ENCODE assay signal across 1 cellular context in the genomic region with DNA sequence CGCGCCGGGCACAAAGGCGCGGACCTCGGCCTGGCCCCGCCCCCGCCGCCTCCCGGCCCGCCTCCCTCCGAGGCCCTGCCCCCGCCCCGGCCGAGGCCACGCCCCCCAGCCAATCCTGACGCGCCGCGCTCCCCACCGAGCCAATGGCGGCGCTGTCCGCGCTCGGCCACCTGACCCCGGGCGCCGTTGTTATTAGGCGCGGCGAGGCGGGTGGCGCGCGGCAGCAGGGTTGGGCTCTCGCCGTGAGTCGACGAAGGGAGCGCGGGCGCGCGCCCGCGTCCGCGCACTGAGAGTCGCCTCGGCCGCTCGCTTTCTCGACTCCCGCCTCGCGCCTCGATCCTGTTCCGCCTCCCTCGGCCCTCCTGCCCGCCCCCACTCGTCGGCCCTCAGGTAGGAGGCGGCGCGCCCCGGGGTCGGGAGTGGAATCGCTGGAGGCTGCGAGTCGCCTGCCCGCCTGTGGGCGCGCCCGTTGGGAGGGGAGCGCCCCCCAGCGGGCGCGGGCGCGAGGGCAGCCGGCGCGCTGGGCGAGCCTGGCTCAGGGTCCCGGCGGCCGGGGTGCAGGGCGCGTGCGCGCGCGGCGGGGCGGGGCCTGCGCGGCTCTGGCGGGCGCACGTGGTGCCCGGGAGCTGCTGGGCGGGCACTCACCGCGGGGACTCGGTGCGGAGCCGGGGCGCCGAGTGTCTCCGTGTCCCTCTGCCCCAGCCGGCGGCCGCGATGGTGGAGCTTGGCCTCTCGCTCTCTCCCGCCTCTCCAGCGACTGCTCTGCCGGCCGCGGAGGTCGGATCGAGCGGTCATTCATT.
A peak's percentile ranks its signal among the peaks of the same experiment; 100 is the strongest.
TF ChIP-seq lines count a peak whose summit lies in the region.

No MANE protein-coding gene starts in this region.

TF ChIP-seq in K562, 482 proteins besides CTCF, POLR2A, EP300 and RAD21 (continued from another document and continues in another):
- TF ChIP-seq PBX2 (CRISPR knock-in tag; IDR thresholded peaks at IDR 0.05; ENCODE audit: low read depth) (no peak), PBX2 (tag; conservative IDR thresholded peaks at IDR 0.05; ENCODE audit: low read depth) (no peak), BACH1 (tag; IDR thresholded peaks at IDR 0.05) (no peak), HDAC2 (IDR thresholded peaks at IDR 0.05) (no peak), ZNF707 (CRISPR knock-in tag; conservative IDR thresholded peaks at IDR 0.05) (no peak), KLF1 (tag; IDR thresholded peaks at IDR 0.05) (no peak), SP1 (CRISPR knock-in tag; IDR thresholded peaks at IDR 0.05) (no peak), MXI1 (IDR thresholded peaks at IDR 0.05; ENCODE audit: low read depth, low read length) (no peak), ZNF785 (CRISPR knock-in tag; IDR thresholded peaks at IDR 0.05) (no peak), BCLAF1 (IDR thresholded peaks at IDR 0.05; ENCODE audit: borderline replicate concordance in 1 of 2, control insufficient read depth in 1 of 2, low read depth in 2 of 2, low read length in 1 of 2) (no peak), SNAPC5 (CRISPR knock-in tag; IDR thresholded peaks at IDR 0.05) (no peak), TRIM24 (IDR thresholded peaks at IDR 0.05) (no peak), ZNF766 (CRISPR knock-in tag; conservative IDR thresholded peaks at IDR 0.05) (peak; percentile 71; the same call in 1 of the 2 replicates), ELK1 (CRISPR knock-in tag; IDR thresholded peaks at IDR 0.05) (no peak)
- TF ChIP-seq, protein P1, sequence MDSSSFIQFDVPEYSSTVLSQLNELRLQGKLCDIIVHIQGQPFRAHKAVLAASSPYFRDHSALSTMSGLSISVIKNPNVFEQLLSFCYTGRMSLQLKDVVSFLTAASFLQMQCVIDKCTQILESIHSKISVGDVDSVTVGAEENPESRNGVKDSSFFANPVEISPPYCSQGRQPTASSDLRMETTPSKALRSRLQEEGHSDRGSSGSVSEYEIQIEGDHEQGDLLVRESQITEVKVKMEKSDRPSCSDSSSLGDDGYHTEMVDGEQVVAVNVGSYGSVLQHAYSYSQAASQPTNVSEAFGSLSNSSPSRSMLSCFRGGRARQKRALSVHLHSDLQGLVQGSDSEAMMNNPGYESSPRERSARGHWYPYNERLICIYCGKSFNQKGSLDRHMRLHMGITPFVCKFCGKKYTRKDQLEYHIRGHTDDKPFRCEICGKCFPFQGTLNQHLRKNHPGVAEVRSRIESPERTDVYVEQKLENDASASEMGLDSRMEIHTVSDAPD (CRISPR knock-in tag; IDR thresholded peaks at IDR 0.05), result no peak
- TF ChIP-seq, protein P2, sequence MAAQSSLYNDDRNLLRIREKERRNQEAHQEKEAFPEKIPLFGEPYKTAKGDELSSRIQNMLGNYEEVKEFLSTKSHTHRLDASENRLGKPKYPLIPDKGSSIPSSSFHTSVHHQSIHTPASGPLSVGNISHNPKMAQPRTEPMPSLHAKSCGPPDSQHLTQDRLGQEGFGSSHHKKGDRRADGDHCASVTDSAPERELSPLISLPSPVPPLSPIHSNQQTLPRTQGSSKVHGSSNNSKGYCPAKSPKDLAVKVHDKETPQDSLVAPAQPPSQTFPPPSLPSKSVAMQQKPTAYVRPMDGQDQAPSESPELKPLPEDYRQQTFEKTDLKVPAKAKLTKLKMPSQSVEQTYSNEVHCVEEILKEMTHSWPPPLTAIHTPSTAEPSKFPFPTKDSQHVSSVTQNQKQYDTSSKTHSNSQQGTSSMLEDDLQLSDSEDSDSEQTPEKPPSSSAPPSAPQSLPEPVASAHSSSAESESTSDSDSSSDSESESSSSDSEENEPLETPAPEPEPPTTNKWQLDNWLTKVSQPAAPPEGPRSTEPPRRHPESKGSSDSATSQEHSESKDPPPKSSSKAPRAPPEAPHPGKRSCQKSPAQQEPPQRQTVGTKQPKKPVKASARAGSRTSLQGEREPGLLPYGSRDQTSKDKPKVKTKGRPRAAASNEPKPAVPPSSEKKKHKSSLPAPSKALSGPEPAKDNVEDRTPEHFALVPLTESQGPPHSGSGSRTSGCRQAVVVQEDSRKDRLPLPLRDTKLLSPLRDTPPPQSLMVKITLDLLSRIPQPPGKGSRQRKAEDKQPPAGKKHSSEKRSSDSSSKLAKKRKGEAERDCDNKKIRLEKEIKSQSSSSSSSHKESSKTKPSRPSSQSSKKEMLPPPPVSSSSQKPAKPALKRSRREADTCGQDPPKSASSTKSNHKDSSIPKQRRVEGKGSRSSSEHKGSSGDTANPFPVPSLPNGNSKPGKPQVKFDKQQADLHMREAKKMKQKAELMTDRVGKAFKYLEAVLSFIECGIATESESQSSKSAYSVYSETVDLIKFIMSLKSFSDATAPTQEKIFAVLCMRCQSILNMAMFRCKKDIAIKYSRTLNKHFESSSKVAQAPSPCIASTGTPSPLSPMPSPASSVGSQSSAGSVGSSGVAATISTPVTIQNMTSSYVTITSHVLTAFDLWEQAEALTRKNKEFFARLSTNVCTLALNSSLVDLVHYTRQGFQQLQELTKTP (IDR thresholded peaks at IDR 0.05; ENCODE audit: low read depth in 1 of 2, partially characterized antibody in 2 of 2), result no peak
- TF ChIP-seq, protein P3, sequence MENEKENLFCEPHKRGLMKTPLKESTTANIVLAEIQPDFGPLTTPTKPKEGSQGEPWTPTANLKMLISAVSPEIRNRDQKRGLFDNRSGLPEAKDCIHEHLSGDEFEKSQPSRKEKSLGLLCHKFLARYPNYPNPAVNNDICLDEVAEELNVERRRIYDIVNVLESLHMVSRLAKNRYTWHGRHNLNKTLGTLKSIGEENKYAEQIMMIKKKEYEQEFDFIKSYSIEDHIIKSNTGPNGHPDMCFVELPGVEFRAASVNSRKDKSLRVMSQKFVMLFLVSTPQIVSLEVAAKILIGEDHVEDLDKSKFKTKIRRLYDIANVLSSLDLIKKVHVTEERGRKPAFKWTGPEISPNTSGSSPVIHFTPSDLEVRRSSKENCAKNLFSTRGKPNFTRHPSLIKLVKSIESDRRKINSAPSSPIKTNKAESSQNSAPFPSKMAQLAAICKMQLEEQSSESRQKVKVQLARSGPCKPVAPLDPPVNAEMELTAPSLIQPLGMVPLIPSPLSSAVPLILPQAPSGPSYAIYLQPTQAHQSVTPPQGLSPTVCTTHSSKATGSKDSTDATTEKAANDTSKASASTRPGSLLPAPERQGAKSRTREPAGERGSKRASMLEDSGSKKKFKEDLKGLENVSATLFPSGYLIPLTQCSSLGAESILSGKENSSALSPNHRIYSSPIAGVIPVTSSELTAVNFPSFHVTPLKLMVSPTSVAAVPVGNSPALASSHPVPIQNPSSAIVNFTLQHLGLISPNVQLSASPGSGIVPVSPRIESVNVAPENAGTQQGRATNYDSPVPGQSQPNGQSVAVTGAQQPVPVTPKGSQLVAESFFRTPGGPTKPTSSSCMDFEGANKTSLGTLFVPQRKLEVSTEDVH (IDR thresholded peaks at IDR 0.05; ENCODE audit: low read depth, partially characterized antibody), result no peak
- TF ChIP-seq, protein P4, sequence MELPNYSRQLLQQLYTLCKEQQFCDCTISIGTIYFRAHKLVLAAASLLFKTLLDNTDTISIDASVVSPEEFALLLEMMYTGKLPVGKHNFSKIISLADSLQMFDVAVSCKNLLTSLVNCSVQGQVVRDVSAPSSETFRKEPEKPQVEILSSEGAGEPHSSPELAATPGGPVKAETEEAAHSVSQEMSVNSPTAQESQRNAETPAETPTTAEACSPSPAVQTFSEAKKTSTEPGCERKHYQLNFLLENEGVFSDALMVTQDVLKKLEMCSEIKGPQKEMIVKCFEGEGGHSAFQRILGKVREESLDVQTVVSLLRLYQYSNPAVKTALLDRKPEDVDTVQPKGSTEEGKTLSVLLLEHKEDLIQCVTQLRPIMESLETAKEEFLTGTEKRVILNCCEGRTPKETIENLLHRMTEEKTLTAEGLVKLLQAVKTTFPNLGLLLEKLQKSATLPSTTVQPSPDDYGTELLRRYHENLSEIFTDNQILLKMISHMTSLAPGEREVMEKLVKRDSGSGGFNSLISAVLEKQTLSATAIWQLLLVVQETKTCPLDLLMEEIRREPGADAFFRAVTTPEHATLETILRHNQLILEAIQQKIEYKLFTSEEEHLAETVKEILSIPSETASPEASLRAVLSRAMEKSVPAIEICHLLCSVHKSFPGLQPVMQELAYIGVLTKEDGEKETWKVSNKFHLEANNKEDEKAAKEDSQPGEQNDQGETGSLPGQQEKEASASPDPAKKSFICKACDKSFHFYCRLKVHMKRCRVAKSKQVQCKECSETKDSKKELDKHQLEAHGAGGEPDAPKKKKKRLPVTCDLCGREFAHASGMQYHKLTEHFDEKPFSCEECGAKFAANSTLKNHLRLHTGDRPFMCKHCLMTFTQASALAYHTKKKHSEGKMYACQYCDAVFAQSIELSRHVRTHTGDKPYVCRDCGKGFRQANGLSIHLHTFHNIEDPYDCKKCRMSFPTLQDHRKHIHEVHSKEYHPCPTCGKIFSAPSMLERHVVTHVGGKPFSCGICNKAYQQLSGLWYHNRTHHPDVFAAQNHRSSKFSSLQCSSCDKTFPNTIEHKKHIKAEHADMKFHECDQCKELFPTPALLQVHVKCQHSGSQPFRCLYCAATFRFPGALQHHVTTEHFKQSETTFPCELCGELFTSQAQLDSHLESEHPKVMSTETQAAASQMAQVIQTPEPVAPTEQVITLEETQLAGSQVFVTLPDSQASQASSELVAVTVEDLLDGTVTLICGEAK (IDR thresholded peaks at IDR 0.05), result no peak
- TF ChIP-seq, protein P4 (CRISPR knock-in tag; IDR thresholded peaks at IDR 0.05), result no peak
